16 cellular contexts compared by ENCODE assay signal in the genomic region with DNA sequence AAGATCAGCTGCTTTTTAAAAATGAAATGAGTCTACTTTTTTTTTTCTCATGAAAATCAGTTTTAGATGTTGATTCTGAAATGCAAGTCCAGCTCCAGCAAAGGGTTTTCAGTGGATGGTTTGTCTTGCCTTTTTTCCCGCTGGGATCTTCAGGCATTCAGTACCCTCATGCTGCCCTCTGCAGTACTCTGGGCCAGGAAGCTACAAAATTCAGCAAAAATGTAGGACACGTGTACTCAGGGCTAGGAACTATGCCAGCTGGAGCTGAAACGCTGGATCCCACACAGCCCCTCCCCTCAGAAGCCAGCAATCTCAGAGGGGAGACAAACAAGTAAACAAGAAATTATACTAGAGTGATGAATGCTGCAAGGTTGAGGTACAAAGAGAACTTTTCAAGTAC.
A peak's percentile ranks its signal among the peaks of the same experiment; 100 is the strongest.
DNase-seq lines count a peak whose midpoint lies in the region; ATAC-seq and TF ChIP-seq lines count a peak whose summit lies in the region.
"Had no signal": no experiment of that assay in that cellular context is flagged by ENCODE, and none has a peak within 500 bp of the region (broad histone marks: within the 10 kb centered on the region; RNA-seq: fewer than 3 reads in every experiment).

No MANE protein-coding gene starts in this region.

- 0 out of 2 replicates have a peak, but pooled peaks have one; percentile 12 for TF ChIP-seq CTCF in A673 (conservative IDR thresholded peaks at IDR 0.05; ENCODE audit: low read depth, low read length)

- H3K9me3 ChIP-seq in A673 (ENCODE audit: low read depth, low read length, poor library complexity, severe bottlenecking) = no peaks in the 10 kb centered on the region

- no peak for ATAC-seq in stimulated activated naive CD8-positive, alpha-beta T cell treated with anti-CD3 and anti-CD28 coated beads, Interleukin-15, Interleukin-2, amounts not matched to agents 100 U/mL and 50 U/mL, for 24 hours
- ATAC-seq: effector memory CD8-positive, alpha-beta T cell; natural killer cell; stimulated activated memory B cell treated with anti-CD40 and anti-IgM and Interleukin-4, amounts not matched to agents 10 μg/mL and 1 μg/mL and 100 μg/mL, for 72 hours had no signal

- no peak overlapping the region for H3K27ac ChIP-seq in A673 (ENCODE audit: low read depth, low read length, poor library complexity, severe bottlenecking)
- H3K27ac ChIP-seq: C4-2B, KMS-11 had no signal

- POLR2A ChIA-PET in A673 (lab: Charles Lee; ENCODE audit: low non-redundant PET) = no interaction called here

- no peaks in the 10 kb centered on the region for H3K36me3 ChIP-seq in A673 (ENCODE audit: insufficient read depth, low read length, poor library complexity, severe bottlenecking)

- no peaks in the 10 kb centered on the region for H3K4me1 ChIP-seq in A673 (ENCODE audit: insufficient read depth, low read length, poor library complexity, severe bottlenecking)

- H3K27me3 ChIP-seq in A673 (replicated peaks; ENCODE audit: insufficient read depth, low read depth, low read length, poor library complexity) = no peaks in the 10 kb centered on the region

- no TSS peak for BruUV-seq in A673 (replicated peaks; lab: Mats Ljungman, UMichigan)

- intact Hi-C loops in A673 (cut with micrococcal nuclease; ENCODE audit: unreplicated experiment) = no loop called here

- CTCF ChIA-PET in A673 (lab: Charles Lee) = no interaction called here

- DNase-seq in A673 (ENCODE audit: low spot score) = peak; percentile 23
- DNase-seq in HCEC 1CT = peak; percentile 37
- DNase-seq in anterior cingulate cortex (lab: John Stamatoyannopoulos, UW) = peak in 41 of 58 donors; percentile 3 to 73 (median 30)
- peak; percentile 15 for DNase-seq in iris pigment epithelial cell (ENCODE audit: low read depth)
- no peak for DNase-seq in NCI-H2171 treated with DMSO at 0.1 percent for 48 hours (lab: John Stamatoyannopoulos, UW)
- no peak for DNase-seq in stimulated activated naive CD8-positive, alpha-beta T cell treated with anti-CD3 and anti-CD28 coated beads, Interleukin-15, Interleukin-2, amounts not matched to agents 100 U/mL and 50 U/mL, for 24 hours
- DNase-seq in activated naive CD4-positive, alpha-beta T cell treated with anti-CD3 and anti-CD28 coated beads, Interleukin-2, amount 50 U/mL, for 16 hours = no peak
- DNase-seq in mucosa of gallbladder (ENCODE audit: low spot score) = no peak
- DNase-seq: activated naive CD4-positive, alpha-beta T cell treated with anti-CD3 and anti-CD28 coated beads for 36 hours; effector memory CD8-positive, alpha-beta T cell; GOT3; natural killer cell; stimulated activated CD4-positive, alpha-beta T cell treated with anti-CD3 and anti-CD28 coated beads, Interleukin-15, amount 100 ng/mL, for 24 hours had no signal

- no peak overlapping the region for H3K4me3 ChIP-seq in A673 (ENCODE audit: low read depth, low read length, poor library complexity, severe bottlenecking)

Comparison
In these comparisons a context has a peak if more than half of its experiments do, and no peak if none do; other contexts are left out.
1. DNase-seq: peak in A673 (single experiment), HCEC 1CT (single experiment), anterior cingulate cortex (41 of 58) and iris pigment epithelial cell (single experiment); none in NCI-H2171 treated with DMSO at 0.1 percent for 48 hours (single experiment), stimulated activated naive CD8-positive, alpha-beta T cell treated with anti-CD3 and anti-CD28 coated beads, Interleukin-15, Interleukin-2, amounts not matched to agents 100 U/mL and 50 U/mL, for 24 hours (single experiment), activated naive CD4-positive, alpha-beta T cell treated with anti-CD3 and anti-CD28 coated beads, Interleukin-2, amount 50 U/mL, for 16 hours (single experiment) and mucosa of gallbladder (single experiment).